ENCODE assay signal across 8 cellular contexts in the genomic region with DNA sequence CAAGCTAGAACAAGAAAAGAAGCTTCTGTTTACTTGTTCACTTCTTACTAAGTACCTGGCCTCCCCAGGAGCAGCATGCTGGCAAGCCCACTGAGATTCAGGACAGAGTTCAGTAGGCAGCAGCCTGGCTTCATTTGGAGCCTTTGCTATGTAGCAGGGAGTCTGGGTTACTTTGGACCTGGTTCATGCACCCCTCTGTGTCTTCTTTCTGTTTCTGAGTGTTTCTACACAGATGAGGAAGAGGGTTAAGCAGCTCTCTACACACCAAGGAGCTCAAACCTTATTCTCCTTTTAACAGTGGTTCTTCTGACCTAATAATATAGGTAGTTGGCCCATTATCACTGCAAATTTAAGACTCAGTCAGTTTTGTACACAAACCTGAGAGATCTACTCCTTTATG.
DNase-seq lines count a peak whose midpoint lies in the region; ATAC-seq, FAIRE-seq and TF ChIP-seq lines count a peak whose summit lies in the region.

No MANE protein-coding gene starts in this region.

- H3K4me1 ChIP-seq in heart right ventricle (peaks cover 20 to 91% (median 80%) of the 10 kb centered on the region in 9 donors), MM.1S (ENCODE audit: low read length) (peaks cover 33% of the 10 kb centered on the region), kidney (ENCODE audit: control insufficient read depth in 1 of 2, insufficient read depth in 1 of 2, low read depth in 1 of 2, low read length in 2 of 2) (peaks cover 22 to 61% of the 10 kb centered on the region in 2 donors), urinary bladder (ENCODE audit: insufficient read depth) (peaks cover 2% of the 10 kb centered on the region), small intestine (ENCODE audit: control insufficient read depth in 2 of 2, insufficient read depth in 1 of 2, low read depth in 1 of 2, low read length in 1 of 2) (peaks cover 2 to 29% of the 10 kb centered on the region in 2 donors)

- intact Hi-C loops in heart right ventricle (cut with DNase I) (loop anchor here in 1 of 10 donors (5.0 kb wide), 1 partner anchor 43 kb away; no protein-coding TSS in a partner anchor), left ventricle myocardium superior (cut with micrococcal nuclease) (no loop called here), kidney (cut with DNase I) (no loop called here)

- peak overlapping the region; percentile 23; the same call in 1 of the 2 replicates for H3K9ac ChIP-seq in MM.1S (ENCODE audit: low read length)
- H3K9ac ChIP-seq in kidney (ENCODE audit: low read length in 2 of 2), result peak overlapping the region in 1 of 2 donors; percentile 2

- ATAC-seq in heart right ventricle (no peak), left ventricle myocardium superior (no peak)

- H3K4me3 ChIP-seq in heart right ventricle (peak overlapping the region in 3 of 10 donors; percentile 2 to 10 (median 4)), MM.1S (ENCODE audit: low read length) (no peak overlapping the region), kidney (ENCODE audit: low read length in 2 of 2) (peak overlapping the region; percentile 45 to 86), urinary bladder (ENCODE audit: low read depth, low read length) (no peak overlapping the region), small intestine (ENCODE audit: low read depth in 1 of 2, low read length in 2 of 2) (no peak overlapping the region)

- H3K9me3 ChIP-seq in heart right ventricle (no peaks in the 10 kb centered on the region), MM.1S (replicated peaks; ENCODE audit: insufficient read depth, low read length) (no peaks in the 10 kb centered on the region), kidney (ENCODE audit: control insufficient read depth in 1 of 2, low read length in 2 of 2) (no peaks in the 10 kb centered on the region), small intestine (ENCODE audit: control insufficient read depth, low read depth) (no peaks in the 10 kb centered on the region)

- H3K27ac ChIP-seq in heart right ventricle (peak overlapping the region; percentile 32 to 98 (median 92)), MM.1S (ENCODE audit: low read length) (peak overlapping the region; percentile 94; the same call in 1 of the 2 replicates), kidney (ENCODE audit: low read depth in 2 of 2, low read length in 2 of 2) (peak overlapping the region; percentile 66 to 80), urinary bladder (ENCODE audit: low read depth) (peak overlapping the region; percentile 16), small intestine (ENCODE audit: low read depth in 1 of 2, low read length in 1 of 2) (peak overlapping the region in 1 of 2 donors; percentile 43)

- H3K36me3 ChIP-seq in heart right ventricle, result peaks cover 0 to 66% (median 19%) of the 10 kb centered on the region in 9 donors
- peaks cover 21% of the 10 kb centered on the region for H3K36me3 ChIP-seq in MM.1S (replicated peaks; ENCODE audit: insufficient read depth, low read length)
- peaks cover 10 to 41% of the 10 kb centered on the region in 2 donors for H3K36me3 ChIP-seq in kidney (ENCODE audit: control insufficient read depth in 1 of 2, insufficient read depth in 2 of 2, low read length in 2 of 2)
- peaks cover 4% of the 10 kb centered on the region for H3K36me3 ChIP-seq in urinary bladder (ENCODE audit: insufficient read depth)
- peaks cover 0 to 11% of the 10 kb centered on the region in 2 donors for H3K36me3 ChIP-seq in small intestine (ENCODE audit: control insufficient read depth in 2 of 2, insufficient read depth in 2 of 2, low read length in 2 of 2)

- FAIRE-seq in kidney (lab: Jason Lieb, UNC) (no peak), small intestine (lab: Jason Lieb, UNC) (no peak)

- H3F3A ChIP-seq in MM.1S (ENCODE audit: insufficient read depth, low read length), result peaks cover 24% of the 10 kb centered on the region

- H3K79me2 ChIP-seq in MM.1S (ENCODE audit: low read length), result peaks cover 98% of the 10 kb centered on the region

- no peaks in the 10 kb centered on the region for H4K20me1 ChIP-seq in MM.1S (ENCODE audit: insufficient read depth, low read length)

- H2AFZ ChIP-seq in MM.1S (ENCODE audit: low read length), result no peak overlapping the region

- H3K27me3 ChIP-seq in heart right ventricle (no peaks in the 10 kb centered on the region), MM.1S (replicated peaks; ENCODE audit: insufficient read depth, low read length) (no peaks in the 10 kb centered on the region), small intestine (ENCODE audit: control insufficient read depth in 2 of 2, insufficient read depth in 2 of 2, low read length in 2 of 2) (no peaks in the 10 kb centered on the region)

- no peaks in the 10 kb centered on the region for H3K9me2 ChIP-seq in MM.1S (replicated peaks; ENCODE audit: insufficient read depth, low read length)

- in situ Hi-C loops in ACHN (cut with HindIII; ENCODE audit: low pct_ligation_motif_present, low pct_unique_long_range_greater_than_20kb, low sequenced_read_pairs), result no loop called here

- peak overlapping the region; percentile 24; the same call in 1 of the 2 replicates for H3K4me2 ChIP-seq in MM.1S (ENCODE audit: low read depth, low read length)

- TF ChIP-seq CTCF in heart right ventricle (IDR thresholded peaks at IDR 0.05) (no peak), MM.1S (IDR thresholded peaks at IDR 0.05; ENCODE audit: low read length) (no peak), kidney (IDR thresholded peaks at IDR 0.05; ENCODE audit: borderline replicate concordance, extremely low read depth, insufficient read depth) (no peak)

- DNase-seq in heart right ventricle (no peak), left ventricle myocardium superior (no peak), MM.1S (no peak), kidney (no peak), ACHN (no peak), NCI-H2227 (lab: John Stamatoyannopoulos, UW; ENCODE audit: unreplicated experiment) (no peak), small intestine (no peak)

Comparison
In these comparisons a context has a peak if more than half of its experiments do, and no peak if none do; other contexts are left out.
1. H3K4me3 ChIP-seq: peak in kidney (2 of 2); none in MM.1S (single experiment), urinary bladder (single experiment) and small intestine (0 of 2).